24 cellular contexts compared by ENCODE assay signal in genomic region chr5:152599096-152599495, GRCh38.
"Had no signal": no experiment of that assay in that cellular context is flagged by ENCODE, and none has a peak within 500 bp of the region (broad histone marks: within the 10 kb centered on the region; RNA-seq: fewer than 3 reads in every experiment).

No MANE protein-coding gene starts in this region.

- H3K4me3 ChIP-seq: stomach, suprapubic skin, testis, thoracic aorta, thyroid gland, tibial artery, tibial nerve, transverse colon, upper lobe of left lung, upper lobe of right lung, uterus, vagina had no signal

- H3K27me3 ChIP-seq: stomach, suprapubic skin, testis, thyroid gland, tibial artery, tibial nerve, transverse colon, upper lobe of left lung, upper lobe of right lung, uterus, vagina had no signal

- H3K36me3 ChIP-seq: stomach, suprapubic skin, thoracic aorta, thyroid gland, tibial artery, tibial nerve, transverse colon, upper lobe of left lung, upper lobe of right lung, uterus, vagina had no signal

- H3K4me1 ChIP-seq: stomach, suprapubic skin, testis, thyroid gland, tibial artery, tibial nerve, transverse colon, upper lobe of left lung, upper lobe of right lung, uterus, vagina had no signal

- FAIRE-seq: urothelium cell line had no signal

- DNase-seq: stimulated activated CD4-positive, alpha-beta T cell treated with anti-CD3 and anti-CD28 coated beads, Interleukin-2, amount 100 ng/mL, for 48 hours; stimulated activated CD4-positive, alpha-beta T cell treated with anti-CD3 and anti-CD28 coated beads, Interleukin-4, amount 100 ng/mL, for 1 hour; stimulated activated CD4-positive, alpha-beta T cell treated with anti-CD3 and anti-CD28 coated beads, Interleukin-4, amount 100 ng/mL, for 24 hours; stimulated activated CD4-positive, alpha-beta T cell treated with anti-CD3 and anti-CD28 coated beads, Interleukin-4, amount 100 ng/mL, for 4 hours; stimulated activated CD8-positive, alpha-beta memory T cell treated with anti-CD3 and anti-CD28 coated beads, Interleukin-4, amount 100 ng/mL, for 48 hours; stimulated activated naive B cell treated with anti-CD40 and anti-IgM and Interleukin-4, amounts not matched to agents 10 μg/mL and 1 μg/mL and 100 μg/mL, for 72 hours; stimulated activated naive CD4-positive, alpha-beta T cell; stimulated activated naive CD4-positive, alpha-beta T cell treated with Interleukin-2 at 50 U/mL for 16 hours; stimulated activated naive CD8-positive, alpha-beta T cell treated with anti-CD3 and anti-CD28 coated beads, Interleukin-15, amount 100 ng/mL, for 72 hours; stimulated activated naive CD8-positive, alpha-beta T cell treated with anti-CD3 and anti-CD28 coated beads, Interleukin-15, Interleukin-2, amounts not matched to agents 100 U/mL and 50 U/mL, for 24 hours; stomach; substantia nigra; testis; thyroid gland; tibial artery; transverse colon; upper lobe of left lung; upper lobe of right lung; uterus had no signal

- H3K9me3 ChIP-seq: stomach, suprapubic skin, testis, thoracic aorta, thyroid gland, tibial artery, tibial nerve, transverse colon, upper lobe of left lung, upper lobe of right lung, uterus, vagina had no signal

- H3K27ac ChIP-seq: stomach, suprapubic skin, testis, thoracic aorta, thyroid gland, tibial artery, tibial nerve, transverse colon, upper lobe of left lung, upper lobe of right lung, uterus, vagina had no signal
